Comparison of ENCODE assay signal across 1 cellular context in genomic region chr9:137535120-137535428, GRCh38.
A peak's percentile ranks its signal among the peaks of the same experiment; 100 is the strongest.
TF ChIP-seq lines count a peak whose summit lies in the region.

No MANE protein-coding gene starts in this region.

TF ChIP-seq in K562, 482 proteins besides CTCF, POLR2A, EP300 and RAD21:
- TF ChIP-seq SETDB1 (IDR thresholded peaks at IDR 0.05; ENCODE audit: low read length), result no peak
- no peak for TF ChIP-seq IRF9 (tag; IDR thresholded peaks at IDR 0.05)
- TF ChIP-seq TBP (optimal IDR thresholded peaks at IDR 0.05; ENCODE audit: low read depth, low read length), result no peak
- TF ChIP-seq ZFX (CRISPR knock-in tag; IDR thresholded peaks at IDR 0.05), result peak; percentile 0; the same call in 1 of the 2 replicates
- TF ChIP-seq NCOA2 (IDR thresholded peaks at IDR 0.05; ENCODE audit: partially characterized antibody in 2 of 2), result no peak
- no peak for TF ChIP-seq ZNF696 (CRISPR knock-in tag; conservative IDR thresholded peaks at IDR 0.05)
- TF ChIP-seq ZNF445 (CRISPR knock-in tag; IDR thresholded peaks at IDR 0.05; ENCODE audit: low read depth), result no peak
- TF ChIP-seq ZNF512 (tag; IDR thresholded peaks at IDR 0.05), result 0 out of 2 replicates have a peak, but pooled peaks have one; percentile 30
- TF ChIP-seq PHB (CRISPR knock-in tag; IDR thresholded peaks at IDR 0.05), result no peak
- no peak for TF ChIP-seq HNRNPK (IDR thresholded peaks at IDR 0.05; ENCODE audit: low read depth, low read length, poor library complexity, severe bottlenecking)
- TF ChIP-seq, protein P1, sequence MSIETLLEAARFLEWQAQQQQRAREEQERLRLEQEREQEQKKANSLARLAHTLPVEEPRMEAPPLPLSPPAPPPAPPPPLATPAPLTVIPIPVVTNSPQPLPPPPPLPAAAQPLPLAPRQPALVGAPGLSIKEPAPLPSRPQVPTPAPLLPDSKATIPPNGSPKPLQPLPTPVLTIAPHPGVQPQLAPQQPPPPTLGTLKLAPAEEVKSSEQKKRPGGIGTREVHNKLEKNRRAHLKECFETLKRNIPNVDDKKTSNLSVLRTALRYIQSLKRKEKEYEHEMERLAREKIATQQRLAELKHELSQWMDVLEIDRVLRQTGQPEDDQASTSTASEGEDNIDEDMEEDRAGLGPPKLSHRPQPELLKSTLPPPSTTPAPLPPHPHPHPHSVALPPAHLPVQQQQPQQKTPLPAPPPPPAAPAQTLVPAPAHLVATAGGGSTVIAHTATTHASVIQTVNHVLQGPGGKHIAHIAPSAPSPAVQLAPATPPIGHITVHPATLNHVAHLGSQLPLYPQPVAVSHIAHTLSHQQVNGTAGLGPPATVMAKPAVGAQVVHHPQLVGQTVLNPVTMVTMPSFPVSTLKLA (conservative IDR thresholded peaks at IDR 0.05), result peak in 1 of 2 experiments; percentile 3; a peak in 2 of 4 replicates
- no peak for TF ChIP-seq GABPB2 (CRISPR knock-in tag; conservative IDR thresholded peaks at IDR 0.05)
- TF ChIP-seq, protein P2, sequence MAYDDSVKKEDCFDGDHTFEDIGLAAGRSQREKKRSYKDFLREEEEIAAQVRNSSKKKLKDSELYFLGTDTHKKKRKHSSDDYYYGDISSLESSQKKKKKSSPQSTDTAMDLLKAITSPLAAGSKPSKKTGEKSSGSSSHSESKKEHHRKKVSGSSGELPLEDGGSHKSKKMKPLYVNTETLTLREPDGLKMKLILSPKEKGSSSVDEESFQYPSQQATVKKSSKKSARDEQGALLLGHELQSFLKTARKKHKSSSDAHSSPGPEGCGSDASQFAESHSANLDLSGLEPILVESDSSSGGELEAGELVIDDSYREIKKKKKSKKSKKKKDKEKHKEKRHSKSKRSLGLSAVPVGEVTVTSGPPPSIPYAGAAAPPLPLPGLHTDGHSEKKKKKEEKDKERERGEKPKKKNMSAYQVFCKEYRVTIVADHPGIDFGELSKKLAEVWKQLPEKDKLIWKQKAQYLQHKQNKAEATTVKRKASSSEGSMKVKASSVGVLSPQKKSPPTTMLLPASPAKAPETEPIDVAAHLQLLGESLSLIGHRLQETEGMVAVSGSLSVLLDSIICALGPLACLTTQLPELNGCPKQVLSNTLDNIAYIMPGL (CRISPR knock-in tag; IDR thresholded peaks at IDR 0.05), result no peak
- TF ChIP-seq OTX1 (CRISPR knock-in tag; IDR thresholded peaks at IDR 0.05), result no peak
- no peak for TF ChIP-seq CBX1 (IDR thresholded peaks at IDR 0.05; ENCODE audit: low read depth)
- TF ChIP-seq L3MBTL2 (IDR thresholded peaks at IDR 0.05), result peak; percentile 64
- no peak for TF ChIP-seq ZNF134 (CRISPR knock-in tag; conservative IDR thresholded peaks at IDR 0.05)
- no peak for TF ChIP-seq SMAD4 (CRISPR knock-in tag; conservative IDR thresholded peaks at IDR 0.05)
- TF ChIP-seq CXXC5 (CRISPR knock-in tag; IDR thresholded peaks at IDR 0.05), result 0 out of 2 replicates have a peak, but pooled peaks have one; percentile 20
- TF ChIP-seq ZC3H8 (IDR thresholded peaks at IDR 0.05), result no peak
- no peak for TF ChIP-seq GABPB1 (CRISPR knock-in tag; IDR thresholded peaks at IDR 0.05)
- TF ChIP-seq MTA2 (IDR thresholded peaks at IDR 0.05; ENCODE audit: low read depth), result no peak
- no peak for TF ChIP-seq MEF2D (tag; conservative IDR thresholded peaks at IDR 0.05; ENCODE audit: low read depth)
- TF ChIP-seq KDM1A (IDR thresholded peaks at IDR 0.05), result no peak
- TF ChIP-seq SMARCB1 (IDR thresholded peaks at IDR 0.05; ENCODE audit: insufficient read length, low read depth), result no peak
- no peak for TF ChIP-seq ARID3A (IDR thresholded peaks at IDR 0.05; ENCODE audit: borderline replicate concordance, low read depth, low read length)
- no peak for TF ChIP-seq ZNF507 (tag; conservative IDR thresholded peaks at IDR 0.05)
- TF ChIP-seq, protein P3, sequence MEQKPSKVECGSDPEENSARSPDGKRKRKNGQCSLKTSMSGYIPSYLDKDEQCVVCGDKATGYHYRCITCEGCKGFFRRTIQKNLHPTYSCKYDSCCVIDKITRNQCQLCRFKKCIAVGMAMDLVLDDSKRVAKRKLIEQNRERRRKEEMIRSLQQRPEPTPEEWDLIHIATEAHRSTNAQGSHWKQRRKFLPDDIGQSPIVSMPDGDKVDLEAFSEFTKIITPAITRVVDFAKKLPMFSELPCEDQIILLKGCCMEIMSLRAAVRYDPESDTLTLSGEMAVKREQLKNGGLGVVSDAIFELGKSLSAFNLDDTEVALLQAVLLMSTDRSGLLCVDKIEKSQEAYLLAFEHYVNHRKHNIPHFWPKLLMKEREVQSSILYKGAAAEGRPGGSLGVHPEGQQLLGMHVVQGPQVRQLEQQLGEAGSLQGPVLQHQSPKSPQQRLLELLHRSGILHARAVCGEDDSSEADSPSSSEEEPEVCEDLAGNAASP (IDR thresholded peaks at IDR 0.05), result no peak
- TF ChIP-seq DMBX1 (CRISPR knock-in tag; IDR thresholded peaks at IDR 0.05; ENCODE audit: borderline replicate concordance), result 0 out of 2 replicates have a peak, but pooled peaks have one; percentile 39
- no peak for TF ChIP-seq ETS2 (tag; IDR thresholded peaks at IDR 0.05; ENCODE audit: borderline replicate concordance, poor library complexity, severe bottlenecking)
- no peak for TF ChIP-seq RNF219 (CRISPR knock-in tag; IDR thresholded peaks at IDR 0.05)
